ENCODE assay signal across 8 cellular contexts in the genomic region with DNA sequence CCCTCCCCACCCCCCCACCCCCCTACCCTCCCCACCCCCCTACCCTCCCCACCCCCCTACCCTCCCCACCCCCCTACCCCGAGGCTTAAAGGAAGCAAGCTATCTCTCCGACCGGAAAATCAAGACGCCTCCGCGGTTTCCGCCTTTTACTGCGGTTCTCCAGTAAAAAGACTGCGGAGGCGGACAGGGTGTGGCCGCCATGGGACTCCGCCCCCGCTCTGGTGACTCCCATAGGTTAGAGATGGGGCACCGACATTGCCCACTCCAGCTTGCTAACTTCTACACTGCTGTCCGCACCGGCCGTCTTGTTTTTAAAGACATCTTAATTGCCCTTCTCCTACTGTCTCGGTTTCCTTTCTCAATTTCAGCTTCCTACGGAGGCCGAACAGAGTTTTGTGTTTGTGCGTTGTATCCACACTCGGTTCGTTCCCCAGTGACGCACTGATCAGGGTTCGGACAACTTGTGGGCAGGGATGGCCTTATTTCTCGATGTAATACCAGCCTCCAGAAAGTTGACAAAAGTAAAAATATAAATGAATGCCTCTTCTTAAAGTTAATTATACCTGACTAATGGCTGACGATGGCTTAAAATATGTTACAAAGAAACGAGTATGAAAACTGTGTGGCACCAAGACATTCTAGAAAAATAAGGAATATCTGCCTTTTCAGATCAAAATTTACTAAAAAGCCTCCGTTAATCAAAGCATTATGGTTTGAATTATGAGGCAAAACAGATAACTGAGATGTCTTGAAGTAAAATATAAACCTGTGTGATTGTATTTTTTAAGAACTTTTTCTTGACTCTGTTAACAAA. TPM values are rescaled to one million over a fixed set of nuclear protein-coding genes. Genes with fewer than 3 reads are reported as not detected.
A peak's percentile ranks its signal among the peaks of the same experiment; 100 is the strongest.
DNase-seq lines count a peak whose midpoint lies in the region; TF ChIP-seq lines count a peak whose summit lies in the region.

No MANE protein-coding gene starts in this region.

- H2BK120ac ChIP-seq in mesendoderm (ENCODE audit: low read depth, low read length) = no peak overlapping the region

- H3K4me1 Mint-ChIP-seq in activated naive CD4-positive, alpha-beta T cell treated with anti-CD3 and anti-CD28 coated beads for 36 hours (ENCODE audit: low read depth) = peaks cover 28% of the 10 kb centered on the region

- H3K27me3 ChIP-seq in mesendoderm (ENCODE audit: insufficient read depth, low read length, poor library complexity) (no peaks in the 10 kb centered on the region), esophagus muscularis mucosa (peaks cover 0 to 3% (median 0%) of the 10 kb centered on the region in 4 donors)

- H3K9me3 Mint-ChIP-seq in activated naive CD4-positive, alpha-beta T cell treated with anti-CD3 and anti-CD28 coated beads for 36 hours = peaks cover 10% of the 10 kb centered on the region

- no peak overlapping the region for H3K18ac ChIP-seq in mesendoderm (ENCODE audit: low read length)

- no peak for TF ChIP-seq POLR2A in esophagus muscularis mucosa (IDR thresholded peaks at IDR 0.05; ENCODE audit: low read depth)

- peaks cover 0 to 3% (median under 1%) of the 10 kb centered on the region in 4 donors for H3K9me3 ChIP-seq in esophagus muscularis mucosa

- H3K27me3 Mint-ChIP-seq in activated naive CD4-positive, alpha-beta T cell treated with anti-CD3 and anti-CD28 coated beads for 36 hours (ENCODE audit: low read depth) = no peaks in the 10 kb centered on the region

- no peaks in the 10 kb centered on the region for H3K79me2 ChIP-seq in mesendoderm (ENCODE audit: control insufficient read depth, insufficient read depth, low read length)

- H2AK5ac ChIP-seq in mesendoderm (ENCODE audit: low read length) = no peak overlapping the region

- H3K23ac ChIP-seq in mesendoderm (ENCODE audit: low read length) = no peak overlapping the region

- H3K27ac ChIP-seq in mesendoderm (ENCODE audit: low read depth, low read length) (no peak overlapping the region), esophagus muscularis mucosa (replicated peaks in 1 of 4) (no peak overlapping the region)

- H2BK15ac ChIP-seq in mesendoderm (replicated peaks; ENCODE audit: low read depth) = no peak overlapping the region

- no peak for TF ChIP-seq EP300 in esophagus muscularis mucosa (IDR thresholded peaks at IDR 0.05)

- no peaks in the 10 kb centered on the region for H3K36me3 ChIP-seq in mesendoderm (ENCODE audit: control insufficient read depth, insufficient read depth, low read length)
- peaks cover 20 to 25% (median 22%) of the 10 kb centered on the region in 4 donors for H3K36me3 ChIP-seq in esophagus muscularis mucosa

- H3K9ac ChIP-seq in mesendoderm (ENCODE audit: low read length) = no peak overlapping the region

- no peak for TF ChIP-seq CTCF in esophagus muscularis mucosa (IDR thresholded peaks at IDR 0.05)

- H4K8ac ChIP-seq in mesendoderm (ENCODE audit: low read depth, low read length) = no peak overlapping the region

- no peak overlapping the region for H3K4ac ChIP-seq in mesendoderm (ENCODE audit: low read depth, low read length)

- peak; percentile 21 for DNase-seq in activated gamma-delta T cell treated with Interleukin-2 at 50 U/mL for 16 hours
- DNase-seq in activated gamma-delta T cell (lab: John Stamatoyannopoulos, UW) = no peak
- DNase-seq in activated naive CD4-positive, alpha-beta T cell treated with anti-CD3 and anti-CD28 coated beads for 36 hours = peak; percentile 70
- peak; percentile 42 for DNase-seq in mesendoderm
- no peak for DNase-seq in NCI-H2081 treated with DMSO at 0.1 percent for 48 hours (lab: John Stamatoyannopoulos, UW)
- no peak for DNase-seq in SW 1271 (lab: John Stamatoyannopoulos, UW)
- no peak for DNase-seq in epidermal melanocyte (ENCODE audit: insufficient read length, low spot score)
- DNase-seq in esophagus muscularis mucosa (ENCODE audit: extremely low spot score) = no peak

- WGBS in mesendoderm (ENCODE audit: extremely low coverage, insufficient coverage, low lambda C conversion rate) = no CpG with 5 or more reads among the region's 29 CpGs
- 86% methylated on average over 22 of the region's 29 CpGs for WGBS in esophagus muscularis mucosa

- H3K27ac Mint-ChIP-seq in activated naive CD4-positive, alpha-beta T cell treated with anti-CD3 and anti-CD28 coated beads for 36 hours = peak overlapping the region; percentile 61

- H3K4me2 ChIP-seq in mesendoderm (ENCODE audit: low read length) = no peak overlapping the region

- H3K4me1 ChIP-seq in mesendoderm (ENCODE audit: control insufficient read depth, low read depth, low read length) = no peaks in the 10 kb centered on the region
- H3K4me1 ChIP-seq in esophagus muscularis mucosa = peaks cover 14 to 23% (median 16%) of the 10 kb centered on the region in 4 donors

- H3K36me3 Mint-ChIP-seq in activated naive CD4-positive, alpha-beta T cell treated with anti-CD3 and anti-CD28 coated beads for 36 hours (ENCODE audit: low read depth) = peaks cover 28% of the 10 kb centered on the region

- no peak overlapping the region for H3K56ac ChIP-seq in mesendoderm (ENCODE audit: low read length)

- H4K5ac ChIP-seq in mesendoderm (ENCODE audit: low read length) = no peak overlapping the region

- CTCF ChIA-PET in activated naive CD4-positive, alpha-beta T cell treated with anti-CD3 and anti-CD28 coated beads for 36 hours (lab: Charles Lee) = no interaction called here

- no peak overlapping the region for H2BK5ac ChIP-seq in mesendoderm (ENCODE audit: low read length)

- H3K79me1 ChIP-seq in mesendoderm (ENCODE audit: low read length) = peaks cover 2% of the 10 kb centered on the region

- intact Hi-C loops in activated naive CD4-positive, alpha-beta T cell treated with anti-CD3 and anti-CD28 coated beads for 36 hours (cut with micrococcal nuclease) = loop anchor here (1.0 to 2.0 kb wide), 7 partner anchors 21 to 165 kb away; partner anchors contain the start of genes OR1F1, TIGD7, ZNF174 and ZNF263
- intact Hi-C loops in esophagus muscularis mucosa (cut with DNase I) = loop anchor here (5.0 kb wide), 1 partner anchor 46 kb away; the partner anchor contains the start of gene ZNF263

- no peak overlapping the region for H3K4me3 ChIP-seq in mesendoderm (ENCODE audit: low read length)
- H3K4me3 ChIP-seq in esophagus muscularis mucosa = no peak overlapping the region

- H3K4me3 Mint-ChIP-seq in activated naive CD4-positive, alpha-beta T cell treated with anti-CD3 and anti-CD28 coated beads for 36 hours = peak overlapping the region; percentile 71

RNA-seq across cellular contexts. Expression of gene ZNF200, which starts 1.1 kb away (rescaled TPM):
- total RNA-seq in activated naive CD4-positive, alpha-beta T cell treated with anti-CD3 and anti-CD28 coated beads for 36 hours = 10 to 100 TPM in 1 of 2 experiments, 1 to 10 TPM in 1; 9.7 to 10.1 TPM
- polyA plus RNA-seq in mesendoderm (2013, experiment 1 of 2) = 5.5 TPM
- polyA plus RNA-seq in mesendoderm (2013, experiment 2 of 2) = 5.8 TPM
- total RNA-seq in esophagus muscularis mucosa = 1 to 10 TPM; 5.8 to 8.2 (median 7.1) TPM

RNA-seq across cellular contexts. Expression of gene MEFV, which starts 20.4 kb away (rescaled TPM):
- total RNA-seq in activated naive CD4-positive, alpha-beta T cell treated with anti-CD3 and anti-CD28 coated beads for 36 hours = under 1 TPM; 0.07 TPM
- not detected for polyA plus RNA-seq in mesendoderm (2013, experiment 1 of 2)
- not detected for polyA plus RNA-seq in mesendoderm (2013, experiment 2 of 2)
- total RNA-seq in esophagus muscularis mucosa = 1 to 10 TPM; 1.2 to 4.0 (median 1.5) TPM

RNA-seq across cellular contexts. Expression of gene ZNF263, which starts 47.2 kb away (rescaled TPM):
- 10 to 100 TPM in 1 of 2 experiments, 1 to 10 TPM in 1; 9.1 to 12.2 TPM for total RNA-seq in activated naive CD4-positive, alpha-beta T cell treated with anti-CD3 and anti-CD28 coated beads for 36 hours
- 20.2 TPM for polyA plus RNA-seq in mesendoderm (2013, experiment 1 of 2)
- 20.9 TPM for polyA plus RNA-seq in mesendoderm (2013, experiment 2 of 2)
- 10 to 100 TPM; 31.1 to 54.3 (median 42.8) TPM for total RNA-seq in esophagus muscularis mucosa

RNA-seq across cellular contexts. Expression of gene OR1F1, which starts 48.1 kb away (rescaled TPM):
- total RNA-seq in activated naive CD4-positive, alpha-beta T cell treated with anti-CD3 and anti-CD28 coated beads for 36 hours = not detected
- polyA plus RNA-seq in mesendoderm (2013, experiment 1 of 2) = 0.25 TPM
- polyA plus RNA-seq in mesendoderm (2013, experiment 2 of 2) = 0.11 TPM
- not detected for total RNA-seq in esophagus muscularis mucosa

Comparison
In these comparisons a context has a peak if more than half of its experiments do, and no peak if none do; other contexts are left out.
1. DNase-seq: peak in activated gamma-delta T cell treated with Interleukin-2 at 50 U/mL for 16 hours (single experiment), activated naive CD4-positive, alpha-beta T cell treated with anti-CD3 and anti-CD28 coated beads for 36 hours (single experiment) and mesendoderm (single experiment); none in activated gamma-delta T cell (single experiment), NCI-H2081 treated with DMSO at 0.1 percent for 48 hours (single experiment), SW 1271 (0 of 2), epidermal melanocyte (single experiment) and esophagus muscularis mucosa (single experiment).